ENCODE assay signal across 26 cellular contexts in the genomic region with DNA sequence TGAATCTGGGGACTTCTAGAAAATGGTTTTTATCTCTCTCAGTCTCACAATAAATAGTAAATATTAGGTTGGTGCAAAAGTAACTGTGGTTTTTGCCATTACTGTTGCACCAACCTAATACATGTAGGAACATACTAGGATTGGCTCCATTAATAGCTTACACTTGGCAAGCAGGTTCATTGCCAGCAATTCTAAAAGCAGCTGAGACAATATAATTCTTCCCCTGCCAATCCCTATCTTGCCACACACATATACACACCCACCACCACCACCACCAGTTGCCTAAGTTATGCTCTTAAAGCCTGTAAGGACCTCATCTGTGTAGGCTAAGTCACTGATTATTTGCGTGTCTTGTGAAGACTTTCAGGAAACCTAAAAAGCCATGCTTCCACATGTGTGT.
"Had no signal": no experiment of that assay in that cellular context is flagged by ENCODE, and none has a peak within 500 bp of the region (broad histone marks: within the 10 kb centered on the region; RNA-seq: fewer than 3 reads in every experiment).

No MANE protein-coding gene starts in this region.

- H3K4me3 ChIP-seq: left lung, lung, psoas muscle, right lobe of liver, skin epidermis, stomach, testis, thyroid gland, transverse colon, upper lobe of left lung, vagina had no signal

- H3K9me3 ChIP-seq: right lobe of liver, stomach, testis, thyroid gland, transverse colon, upper lobe of left lung, vagina had no signal

- H3K4me1 ChIP-seq: left lung, parathyroid adenoma, psoas muscle, right lobe of liver, stomach, testis, thyroid gland, transverse colon, upper lobe of left lung, vagina had no signal

- H3K27ac ChIP-seq: left lung, parathyroid adenoma, psoas muscle, right lobe of liver, skin epidermis, stomach, testis, thyroid gland, transverse colon, upper lobe of left lung, vagina had no signal

- ATAC-seq: left colon; left lung; naive thymus-derived CD8-positive, alpha-beta T cell; right lobe of liver; stimulated activated naive B cell treated with anti-CD40 and anti-IgM and Interleukin-4, amounts not matched to agents 10 μg/mL and 1 μg/mL and 100 μg/mL, for 72 hours; stimulated activated naive CD8-positive, alpha-beta T cell treated with anti-CD3 and anti-CD28 coated beads, Interleukin-15, Interleukin-2, amounts not matched to agents 100 U/mL and 50 U/mL, for 24 hours had no signal

- H3K27me3 ChIP-seq: left lung, right lobe of liver, stomach, testis, thyroid gland, transverse colon, upper lobe of left lung, vagina had no signal

- DNase-seq: hypothalamus; immature natural killer cell; kidney; left colon; left lung; mesendoderm; naive thymus-derived CD8-positive, alpha-beta T cell; nucleus accumbens; psoas muscle; right lobe of liver; stimulated activated CD4-positive, alpha-beta T cell treated with anti-CD3 and anti-CD28 coated beads, Interleukin-12 subunit alpha, Interleukin-12 subunit beta, amount 100 ng/mL, for 4 hours; stimulated activated CD4-positive, alpha-beta T cell treated with anti-CD3 and anti-CD28 coated beads, Interleukin-15, amount 100 ng/mL, for 24 hours; stimulated activated CD4-positive, alpha-beta T cell treated with anti-CD3 and anti-CD28 coated beads, Interleukin-2, amount 100 ng/mL, for 24 hours; stimulated activated CD4-positive, alpha-beta T cell treated with anti-CD3 and anti-CD28 coated beads, Interleukin-4, amount 100 ng/mL, for 1 hour; stimulated activated naive B cell treated with anti-CD40 and anti-IgM and Interleukin-4, amounts not matched to agents 10 μg/mL and 1 μg/mL and 100 μg/mL, for 72 hours; stimulated activated naive CD8-positive, alpha-beta T cell treated with anti-CD3 and anti-CD28 coated beads, Interleukin-15, Interleukin-2, amounts not matched to agents 100 U/mL and 50 U/mL, for 24 hours; stomach; testis; thyroid gland; transverse colon; upper lobe of left lung had no signal

- FAIRE-seq: islet of Langerhans, kidney had no signal
